ENCODE assay signal across 19 cellular contexts in genomic region chr6:154537486-154537885, GRCh38. TPM values are rescaled to one million over a fixed set of nuclear protein-coding genes. Genes with fewer than 3 reads are reported as not detected.
DNase-seq lines count a peak whose midpoint lies in the region; ATAC-seq and TF ChIP-seq lines count a peak whose summit lies in the region.
"Had no signal": no experiment of that assay in that cellular context is flagged by ENCODE, and none has a peak within 500 bp of the region (broad histone marks: within the 10 kb centered on the region; RNA-seq: fewer than 3 reads in every experiment).

No MANE protein-coding gene starts in this region.

- TF ChIP-seq CTCF in nephron (IDR thresholded peaks at IDR 0.05; ENCODE audit: unreplicated experiment in 3 of 3) (no peak), right atrium auricular region (IDR thresholded peaks at IDR 0.05) (no peak)

- H3K4me1 ChIP-seq in ectodermal cell (ENCODE audit: control insufficient read depth, insufficient read depth, low read length), result peaks cover 29% of the 10 kb centered on the region
- H3K4me1 ChIP-seq in GM23248 (ENCODE audit: insufficient read depth), result no peaks in the 10 kb centered on the region
- no peaks in the 10 kb centered on the region for H3K4me1 ChIP-seq in right atrium auricular region
- H3K4me1 ChIP-seq: esophagus muscularis mucosa, upper lobe of right lung had no signal

- in situ Hi-C loops in GM23248 (cut with MboI), result no loop called here

- DNase-seq in NCI-H345 (lab: John Stamatoyannopoulos, UW) (peak; percentile 34), NCI-H345 treated with DMSO at 0.1 percent for 48 hours (lab: John Stamatoyannopoulos, UW; ENCODE audit: unreplicated experiment) (no peak), MG63 (no peak), GM23248 (no peak), right atrium auricular region (ENCODE audit: low spot score) (no peak)
- DNase-seq: activated CD8-positive, alpha-beta T cell treated with anti-CD3 and anti-CD28 coated beads, Interleukin-2, amount 10 ng/mL, durations not matched to agents 7 days and 5 days; CD4-positive, alpha-beta T cell; NCI-H2029 treated with DMSO at 0.1 percent for 48 hours; ovary; stimulated activated CD4-positive, alpha-beta T cell treated with anti-CD3 and anti-CD28 coated beads, Interleukin-12 subunit alpha, Interleukin-12 subunit beta, amount 100 ng/mL, for 4 hours; stimulated activated naive CD4-positive, alpha-beta T cell treated with Interleukin-2 at 50 U/mL for 16 hours; T-cell; upper lobe of right lung; WERI-Rb-1 had no signal

- H3K36me3 Mint-ChIP-seq in nephron (ENCODE audit: low read depth), result no peaks in the 10 kb centered on the region
- H3K36me3 Mint-ChIP-seq: T-cell had no signal

- WGBS in ectodermal cell, 2 experiments, result 4 to 18% methylated on average over 6 to 8 of the region's 8 CpGs
- WGBS in GM23248 (ENCODE audit: low coverage in 1 of 2, low lambda C conversion rate in 2 of 2, missing lambda C conversion rate in 2 of 2), 2 experiments, result 81 to 84% methylated on average over 8 of the region's 8 CpGs

- no peak overlapping the region for H3K9ac ChIP-seq in GM23248

- no peak overlapping the region for H3K4me2 ChIP-seq in GM23248 (ENCODE audit: unreplicated experiment)

- peak overlapping the region in 2 of 3 experiments; percentile 24 to 54 for H3K4me3 Mint-ChIP-seq in nephron
- H3K4me3 Mint-ChIP-seq: activated CD8-positive, alpha-beta T cell treated with anti-CD3 and anti-CD28 coated beads, Interleukin-2, amount 10 ng/mL, durations not matched to agents 7 days and 5 days; CD4-positive, alpha-beta T cell; T-cell had no signal

- peaks cover 51% of the 10 kb centered on the region for H3K4me1 Mint-ChIP-seq in nephron
- H3K4me1 Mint-ChIP-seq: T-cell had no signal

- peak overlapping the region; percentile 70 for H3K27ac ChIP-seq in ectodermal cell (ENCODE audit: insufficient read depth, low read depth, low read length, poor library complexity, severe bottlenecking)
- no peak overlapping the region for H3K27ac ChIP-seq in GM23248
- H3K27ac ChIP-seq in right atrium auricular region, result no peak overlapping the region
- H3K27ac ChIP-seq: cardiac muscle cell, esophagus muscularis mucosa, ovary, upper lobe of right lung, WERI-Rb-1 had no signal

- no peaks in the 10 kb centered on the region for H3F3A ChIP-seq in GM23248 (ENCODE audit: insufficient read depth)

- no peaks in the 10 kb centered on the region for H3K79me2 ChIP-seq in GM23248 (ENCODE audit: insufficient read depth)

- H3K27me3 ChIP-seq in ectodermal cell (ENCODE audit: control insufficient read depth, insufficient read depth, low read length, poor library complexity, severe bottlenecking), result no peaks in the 10 kb centered on the region
- H3K27me3 ChIP-seq in MG63, result no peaks in the 10 kb centered on the region
- no peaks in the 10 kb centered on the region for H3K27me3 ChIP-seq in GM23248 (replicated peaks; ENCODE audit: insufficient read depth)
- no peaks in the 10 kb centered on the region for H3K27me3 ChIP-seq in right atrium auricular region
- H3K27me3 ChIP-seq: cardiac muscle cell, esophagus muscularis mucosa, ovary, upper lobe of right lung had no signal

- H3K9me3 Mint-ChIP-seq in nephron, result peaks cover 2% of the 10 kb centered on the region
- H3K9me3 Mint-ChIP-seq: CD4-positive, alpha-beta T cell; T-cell had no signal

- no peaks in the 10 kb centered on the region for H3K9me2 ChIP-seq in GM23248 (ENCODE audit: insufficient read depth)

- H3K36me3 ChIP-seq in ectodermal cell (ENCODE audit: control insufficient read depth, insufficient read depth, low read length), result no peaks in the 10 kb centered on the region
- no peaks in the 10 kb centered on the region for H3K36me3 ChIP-seq in MG63
- H3K36me3 ChIP-seq in GM23248 (ENCODE audit: low read depth), result no peaks in the 10 kb centered on the region
- no peaks in the 10 kb centered on the region for H3K36me3 ChIP-seq in right atrium auricular region
- H3K36me3 ChIP-seq: cardiac muscle cell, esophagus muscularis mucosa, ovary, upper lobe of right lung, WERI-Rb-1 had no signal

- peak overlapping the region; percentile 93 to 97 (median 96) for H3K27ac Mint-ChIP-seq in nephron
- H3K27ac Mint-ChIP-seq: activated CD8-positive, alpha-beta T cell treated with anti-CD3 and anti-CD28 coated beads, Interleukin-2, amount 10 ng/mL, durations not matched to agents 7 days and 5 days; CD4-positive, alpha-beta T cell; T-cell had no signal

- no peak for ATAC-seq in HG02763 (IDR thresholded peaks at IDR 0.05; ENCODE audit: unreplicated experiment)
- ATAC-seq: activated CD8-positive, alpha-beta T cell treated with anti-CD3 and anti-CD28 coated beads, Interleukin-2, amount 10 ng/mL, durations not matched to agents 7 days and 5 days; T-cell; upper lobe of right lung had no signal

- no peaks in the 10 kb centered on the region for H4K20me1 ChIP-seq in GM23248 (ENCODE audit: insufficient read depth)

- no peak overlapping the region for H3K4me3 ChIP-seq in ectodermal cell (ENCODE audit: insufficient read depth, low read depth, low read length)
- no peak overlapping the region for H3K4me3 ChIP-seq in MG63
- no peak overlapping the region for H3K4me3 ChIP-seq in GM23248
- H3K4me3 ChIP-seq in right atrium auricular region, result no peak overlapping the region
- H3K4me3 ChIP-seq: cardiac muscle cell, esophagus muscularis mucosa, ovary, upper lobe of right lung had no signal

- H3K9me3 ChIP-seq in ectodermal cell (ENCODE audit: control insufficient read depth, low read length) (no peaks in the 10 kb centered on the region), MG63 (no peaks in the 10 kb centered on the region), GM23248 (ENCODE audit: low read depth) (no peaks in the 10 kb centered on the region), right atrium auricular region (no peaks in the 10 kb centered on the region)
- H3K9me3 ChIP-seq: esophagus muscularis mucosa, ovary, upper lobe of right lung had no signal

- H2AFZ ChIP-seq in GM23248, result no peak overlapping the region

- H3K27me3 Mint-ChIP-seq in nephron (ENCODE audit: low read depth), result no peaks in the 10 kb centered on the region
- H3K27me3 Mint-ChIP-seq: CD4-positive, alpha-beta T cell had no signal

RNA-seq across cellular contexts. Expression of gene CNKSR3, which starts 27.0 kb away (rescaled TPM):
- 23.5 TPM for polyA plus RNA-seq in ectodermal cell (2013, experiment 1 of 4)
- 20.3 TPM for polyA plus RNA-seq in ectodermal cell (2013, experiment 2 of 4)
- polyA plus RNA-seq in ectodermal cell (2013, experiment 3 of 4), result 18.2 TPM
- polyA plus RNA-seq in ectodermal cell (2013, experiment 4 of 4), result 20.0 TPM
- total RNA-seq in MG63 (2014; rRNA removed; shearing (Covaris generic); ENCODE audit: low replicate concordance), result 12.1 and 29.2 TPM in 2 replicates
- total RNA-seq in GM23248 (2014; rRNA removed; shearing (Covaris generic)), result 1.7 and 2.4 TPM in 2 replicates
- polyA plus RNA-seq in GM23248 (2016; fragmentation: Nextera tagmentation; extraction: Ambion mirVana), result 1.9 TPM in 2 replicates
- total RNA-seq in right atrium auricular region, result 10 to 100 TPM; 11.5 to 16.8 TPM
- total RNA-seq: activated CD8-positive, alpha-beta T cell treated with anti-CD3 and anti-CD28 coated beads, Interleukin-2, amount 10 ng/mL, durations not matched to agents 7 days and 5 days had no signal
